In genomic region chr13:107202371-107203023, GRCh38 we compare ENCODE assay signal across 13 cellular contexts.
DNase-seq lines count a peak whose midpoint lies in the region; TF ChIP-seq lines count a peak whose summit lies in the region.
"Had no signal": no experiment of that assay in that cellular context is flagged by ENCODE, and none has a peak within 500 bp of the region (broad histone marks: within the 10 kb centered on the region; RNA-seq: fewer than 3 reads in every experiment).

No MANE protein-coding gene starts in this region.

- peak; percentile 58 for DNase-seq in NCI-H748 (lab: John Stamatoyannopoulos, UW; ENCODE audit: unreplicated experiment)
- peak; percentile 77 for DNase-seq in epithelial cell of esophagus (ENCODE audit: low read depth)
- DNase-seq in kidney epithelial cell (ENCODE audit: low read depth) = peak; percentile 10
- DNase-seq in skeletal muscle cell (ENCODE audit: low read depth) = peak; percentile 36
- no peak for DNase-seq in NCI-H345 treated with DMSO at 0.1 percent for 48 hours (lab: John Stamatoyannopoulos, UW; ENCODE audit: unreplicated experiment)
- no peak for DNase-seq in activated T-cell treated with anti-CD3 and anti-CD28 coated beads, Interleukin-2, amount 50 U/mL, for 48 hours
- DNase-seq in NCI-H2107 treated with DMSO at 0.1 percent for 48 hours (lab: John Stamatoyannopoulos, UW; ENCODE audit: unreplicated experiment) = no peak
- no peak for DNase-seq in activated gamma-delta T cell (lab: John Stamatoyannopoulos, UW)
- DNase-seq: activated T-cell treated with anti-CD3 and anti-CD28 coated beads, Interleukin-2, amount 50 U/mL, for 24 hours; C1 segment of cervical spinal cord; NCI-H1092; stimulated activated naive CD8-positive, alpha-beta T cell treated with anti-CD3 and anti-CD28 coated beads, Interleukin-15, amount 100 ng/mL, for 72 hours had no signal

- no peaks in the 10 kb centered on the region for H3K36me3 ChIP-seq in kidney epithelial cell (ENCODE audit: control insufficient read depth, insufficient read depth, low read length)

- no peaks in the 10 kb centered on the region for H3K27me3 ChIP-seq in kidney epithelial cell (ENCODE audit: control insufficient read depth, insufficient read depth, low read length)

- no peak overlapping the region for H3K4me3 ChIP-seq in epithelial cell of esophagus (ENCODE audit: low read length)
- no peak overlapping the region for H3K4me3 ChIP-seq in kidney epithelial cell (ENCODE audit: low read depth, low read length)
- no peak overlapping the region for H3K4me3 ChIP-seq in skeletal muscle cell (ENCODE audit: low read depth, low read length)
- H3K4me3 ChIP-seq: SK-N-MC had no signal

- TF ChIP-seq CTCF in epithelial cell of esophagus (IDR thresholded peaks at IDR 0.05; ENCODE audit: insufficient read depth, low read depth, low read length, missing control alignments) (no peak), kidney epithelial cell (IDR thresholded peaks at IDR 0.05; ENCODE audit: insufficient read depth, low read length, poor library complexity, severe bottlenecking) (no peak)

Comparison
In these comparisons a context has a peak if more than half of its experiments do, and no peak if none do; other contexts are left out.
1. DNase-seq: peak in NCI-H748 (single experiment), epithelial cell of esophagus (single experiment), kidney epithelial cell (single experiment) and skeletal muscle cell (single experiment); none in NCI-H345 treated with DMSO at 0.1 percent for 48 hours (single experiment), activated T-cell treated with anti-CD3 and anti-CD28 coated beads, Interleukin-2, amount 50 U/mL, for 48 hours (0 of 2), NCI-H2107 treated with DMSO at 0.1 percent for 48 hours (single experiment) and activated gamma-delta T cell (single experiment).